ENCODE assay signal across 9 cellular contexts in genomic region chr2:222024934-222025890, GRCh38.
DNase-seq lines count a peak whose midpoint lies in the region; ATAC-seq lines count a peak whose summit lies in the region.
"Had no signal": no experiment of that assay in that cellular context is flagged by ENCODE, and none has a peak within 500 bp of the region (broad histone marks: within the 10 kb centered on the region; RNA-seq: fewer than 3 reads in every experiment).

No MANE protein-coding gene starts in this region.

- H3K27me3 ChIP-seq in H7 (ENCODE audit: control insufficient read depth, insufficient read depth, low read length), result peaks cover 16% of the 10 kb centered on the region

- ATAC-seq in left lobe of liver (peak; percentile 74), GM19324 (IDR thresholded peaks at IDR 0.05; ENCODE audit: low FRiP score, unreplicated experiment) (no peak), GM18858 (IDR thresholded peaks at IDR 0.05; ENCODE audit: unreplicated experiment) (no peak)

- in situ Hi-C loops in T47D (cut with HindIII; ENCODE audit: low pct_unique_long_range_greater_than_20kb, low sequenced_read_pairs), result no loop called here

- H3K36me3 ChIP-seq in H7 (replicated peaks; ENCODE audit: control insufficient read depth, insufficient read depth, low read length), result no peaks in the 10 kb centered on the region

- DNase-seq in Ammon's horn (ENCODE audit: low spot score) (peak; percentile 68), H7 (peak; percentile 37), NCI-H2227 treated with DMSO at 0.1 percent for 48 hours (lab: John Stamatoyannopoulos, UW) (peak; percentile 21), T47D (ENCODE audit: low read depth in 1 of 2, low spot score in 1 of 2) (peak; percentile 4 to 54), left lobe of liver (ENCODE audit: low spot score) (no peak), 8988T (no peak)
- DNase-seq: left cardiac atrium had no signal

- no peak overlapping the region for H3K4me3 ChIP-seq in H7 (ENCODE audit: insufficient read depth, low read depth, low read length)

Comparison
In these comparisons a context has a peak if more than half of its experiments do, and no peak if none do; other contexts are left out.
1. DNase-seq: peak in Ammon's horn (single experiment), H7 (single experiment), NCI-H2227 treated with DMSO at 0.1 percent for 48 hours (single experiment) and T47D (2 of 2); none in left lobe of liver (single experiment) and 8988T (single experiment).